3 cellular contexts compared by ENCODE assay signal in genomic region chr12:40992158-40992557, GRCh38.
A peak's percentile ranks its signal among the peaks of the same experiment; 100 is the strongest.
TF ChIP-seq lines count a peak whose summit lies in the region.

No MANE protein-coding gene starts in this region.

TF ChIP-seq in GM23338, 12 proteins besides CTCF, POLR2A, EP300 and RAD21 (continues in another document):
- no peak for TF ChIP-seq EZH2 (IDR thresholded peaks at IDR 0.05; ENCODE audit: low read depth, unreplicated experiment)
- no peak for TF ChIP-seq REST (IDR thresholded peaks at IDR 0.05; ENCODE audit: unreplicated experiment)
- TF ChIP-seq POLR2AphosphoS5 (IDR thresholded peaks at IDR 0.05; ENCODE audit: low read depth), result no peak
- no peak for TF ChIP-seq STAT1 (IDR thresholded peaks at IDR 0.05; ENCODE audit: unreplicated experiment)
- no peak for TF ChIP-seq NANOG (IDR thresholded peaks at IDR 0.05; ENCODE audit: borderline replicate concordance)
- TF ChIP-seq ETS1 (IDR thresholded peaks at IDR 0.05), result no peak
- TF ChIP-seq JUNB (IDR thresholded peaks at IDR 0.05; ENCODE audit: unreplicated experiment), result no peak
- TF ChIP-seq EZH2phosphoT487 (IDR thresholded peaks at IDR 0.05; ENCODE audit: unreplicated experiment), result no peak
- no peak for TF ChIP-seq ZNF331 (CRISPR knock-in tag; IDR thresholded peaks at IDR 0.05; ENCODE audit: low read depth)

TF ChIP-seq in IMR-90, 13 proteins besides CTCF, POLR2A, EP300 and RAD21:
- no peak for TF ChIP-seq ELK1 (IDR thresholded peaks at IDR 0.05; ENCODE audit: borderline replicate concordance, low read depth, low read length)
- TF ChIP-seq FOS (IDR thresholded peaks at IDR 0.05; ENCODE audit: low read depth, low read length), result no peak
- TF ChIP-seq BHLHE40 (IDR thresholded peaks at IDR 0.05; ENCODE audit: low read depth, low read length), result no peak
- no peak for TF ChIP-seq MXI1 (IDR thresholded peaks at IDR 0.05; ENCODE audit: borderline replicate concordance, low read depth, low read length)
- TF ChIP-seq NFE2L2 (IDR thresholded peaks at IDR 0.05; ENCODE audit: low read depth, low read length), result no peak
- peak; percentile 75 for TF ChIP-seq CEBPB (IDR thresholded peaks at IDR 0.05; ENCODE audit: low read depth, low read length)
- TF ChIP-seq RCOR1 (IDR thresholded peaks at IDR 0.05; ENCODE audit: insufficient replicate concordance, low read length), result no peak
- TF ChIP-seq SMC3 (IDR thresholded peaks at IDR 0.05; ENCODE audit: low read depth, low read length), result no peak
TF ChIP-seq in IMR-90: peak in this region for 1.

TF ChIP-seq in H1, 55 proteins besides CTCF, POLR2A, EP300 and RAD21:
- TF ChIP-seq HDAC6 (IDR thresholded peaks at IDR 0.05; ENCODE audit: low read depth, low read length), result no peak
- no peak for TF ChIP-seq TBP (IDR thresholded peaks at IDR 0.05; ENCODE audit: low read depth, low read length)
- TF ChIP-seq BRCA1 (IDR thresholded peaks at IDR 0.05; ENCODE audit: low read depth, low read length), result no peak
- TF ChIP-seq ATF3 (IDR thresholded peaks at IDR 0.05; ENCODE audit: insufficient read depth, low read depth, low read length), result no peak
- no peak for TF ChIP-seq CREB1 (IDR thresholded peaks at IDR 0.05)
- TF ChIP-seq BCL11A (IDR thresholded peaks at IDR 0.05; ENCODE audit: low read depth in 2 of 2, low read length in 2 of 2), result no peak
- TF ChIP-seq CEBPB (IDR thresholded peaks at IDR 0.05; ENCODE audit: low read depth, low read length), result peak; percentile 61; the same call in 1 of the 2 replicates
